Comparison of ENCODE assay signal across 20 cellular contexts in genomic region chrX:2841511-2841910, GRCh38. TPM values are rescaled to one million over a fixed set of nuclear protein-coding genes. Genes with fewer than 3 reads are reported as not detected.
"Had no signal": no experiment of that assay in that cellular context is flagged by ENCODE, and none has a peak within 500 bp of the region (broad histone marks: within the 10 kb centered on the region; RNA-seq: fewer than 3 reads in every experiment).

No MANE protein-coding gene starts in this region.

- H3K36me3 Mint-ChIP-seq: activated naive CD4-positive, alpha-beta T cell treated with anti-CD3 and anti-CD28 coated beads, Interleukin-2, amount 50 U/mL, for 24 hours had no signal

- H3K36me3 ChIP-seq: sigmoid colon, thyroid gland had no signal

- H3K4me3 Mint-ChIP-seq: activated CD8-positive, alpha-beta T cell treated with anti-CD3 and anti-CD28 coated beads, Interleukin-2, amount 10 ng/mL, durations not matched to agents 7 days and 5 days; activated naive CD4-positive, alpha-beta T cell treated with anti-CD3 and anti-CD28 coated beads, Interleukin-2, amount 50 U/mL, for 24 hours; stimulated activated naive CD8-positive, alpha-beta T cell treated with anti-CD3 and anti-CD28 coated beads, Interleukin-15, Interleukin-2, amounts not matched to agents 100 ng/mL and 50 ng/mL, for 24 hours had no signal

- DNase-seq: activated CD4-positive, alpha-beta T cell treated with anti-CD3 and anti-CD28 coated beads for 1 hour; activated CD4-positive, alpha-beta T cell treated with anti-CD3 and anti-CD28 coated beads, Interleukin-2, amount 50 U/mL, for 1 hour; activated CD8-positive, alpha-beta T cell treated with anti-CD3 and anti-CD28 coated beads, Interleukin-2, amount 10 ng/mL, durations not matched to agents 7 days and 5 days; activated gamma-delta T cell treated with Interleukin-2 at 50 U/mL for 16 hours; aorta; dermis blood vessel endothelial cell; effector CD8-positive, alpha-beta T cell; foreskin melanocyte; glutamatergic neuron; hippocampal formation; left ventricle myocardium superior; mammary epithelial cell; occipital lobe; retina; sigmoid colon; T-helper 1 cell; thyroid gland had no signal

- H3K27ac Mint-ChIP-seq: activated CD8-positive, alpha-beta T cell treated with anti-CD3 and anti-CD28 coated beads, Interleukin-2, amount 10 ng/mL, durations not matched to agents 7 days and 5 days; activated naive CD4-positive, alpha-beta T cell treated with anti-CD3 and anti-CD28 coated beads, Interleukin-2, amount 50 U/mL, for 24 hours; stimulated activated naive CD8-positive, alpha-beta T cell treated with anti-CD3 and anti-CD28 coated beads, Interleukin-15, Interleukin-2, amounts not matched to agents 100 ng/mL and 50 ng/mL, for 24 hours had no signal

- H3K4me3 ChIP-seq: sigmoid colon, thyroid gland had no signal

- H3K4me1 Mint-ChIP-seq: activated naive CD4-positive, alpha-beta T cell treated with anti-CD3 and anti-CD28 coated beads, Interleukin-2, amount 50 U/mL, for 24 hours had no signal

- ATAC-seq: activated CD8-positive, alpha-beta T cell treated with anti-CD3 and anti-CD28 coated beads, Interleukin-2, amount 10 ng/mL, durations not matched to agents 7 days and 5 days; left ventricle myocardium superior had no signal

- FAIRE-seq: TTC549 had no signal

- H3K9me3 ChIP-seq: sigmoid colon, thyroid gland had no signal

- H3K27me3 ChIP-seq: sigmoid colon, thyroid gland had no signal

- H3K27ac ChIP-seq: sigmoid colon, thyroid gland had no signal

- H3K9me3 Mint-ChIP-seq: activated naive CD4-positive, alpha-beta T cell treated with anti-CD3 and anti-CD28 coated beads, Interleukin-2, amount 50 U/mL, for 24 hours; stimulated activated naive CD8-positive, alpha-beta T cell treated with anti-CD3 and anti-CD28 coated beads, Interleukin-15, Interleukin-2, amounts not matched to agents 100 ng/mL and 50 ng/mL, for 24 hours had no signal

- H3K4me1 ChIP-seq: sigmoid colon, thyroid gland had no signal

RNA-seq across cellular contexts. Expression of gene GYG2, which starts 12.8 kb away (rescaled TPM):
- total RNA-seq: activated CD8-positive, alpha-beta T cell treated with anti-CD3 and anti-CD28 coated beads, Interleukin-2, amount 10 ng/mL, durations not matched to agents 7 days and 5 days; mammary epithelial cell had no signal
- polyA plus RNA-seq: mammary epithelial cell had no signal
